ENCODE assay signal across 17 cellular contexts in genomic region chr14:75558440-75558839, GRCh38. TPM values are rescaled to one million over a fixed set of nuclear protein-coding genes. Genes with fewer than 3 reads are reported as not detected.
"Had no signal": no experiment of that assay in that cellular context is flagged by ENCODE, and none has a peak within 500 bp of the region (broad histone marks: within the 10 kb centered on the region; RNA-seq: fewer than 3 reads in every experiment).

No MANE protein-coding gene starts in this region.

- DNase-seq: activated CD4-positive, alpha-beta T cell treated with anti-CD3 and anti-CD28 coated beads, Interleukin-2, amount 50 U/mL, for 1 hour; activated CD8-positive, alpha-beta memory T cell treated with anti-CD3 and anti-CD28 coated beads, Interleukin-2, amount 50 U/mL, for 48 hours; activated effector memory CD4-positive, alpha-beta T cell treated with anti-CD3 and anti-CD28 coated beads, Interleukin-2, amount 50 U/mL, for 16 hours; caudate nucleus; effector CD4-positive, alpha-beta T cell; heart right ventricle; islet precursor cell; nephron progenitor cell; stimulated activated CD4-positive, alpha-beta T cell treated with anti-CD3 and anti-CD28 coated beads, Interleukin-4, amount 100 ng/mL, for 1 hour; stimulated activated CD8-positive, alpha-beta memory T cell treated with anti-CD3 and anti-CD28 coated beads, Interleukin-4, amount 100 ng/mL, for 48 hours; thyroid gland; uterus had no signal

- H3K27me3 ChIP-seq: thyroid gland, uterus had no signal

- H3K4me1 ChIP-seq: uterus had no signal

- H3K27ac Mint-ChIP-seq: nephron progenitor cell, WTC11 had no signal

- H3K4me3 Mint-ChIP-seq: nephron progenitor cell, WTC11 had no signal

- H3K27ac ChIP-seq: coronary artery, heart right ventricle, thyroid gland, uterus had no signal

- H3K9me3 ChIP-seq: thyroid gland, uterus had no signal

- FAIRE-seq: endothelial cell of umbilical vein, frontal cortex had no signal

- ATAC-seq: heart right ventricle, left lobe of liver, WTC11 had no signal

- H3K4me3 ChIP-seq: coronary artery, heart right ventricle, thyroid gland, uterus had no signal

RNA-seq across cellular contexts. Expression of gene BATF, which starts 36.2 kb away (rescaled TPM):
- total RNA-seq: endothelial cell of umbilical vein, WTC11 had no signal
- polyA plus RNA-seq: endothelial cell of umbilical vein had no signal
